In genomic region chr19:1273263-1274041, GRCh38 we compare ENCODE assay signal across 8 cellular contexts. TPM values are rescaled to one million over a fixed set of nuclear protein-coding genes. Genes with fewer than 3 reads are reported as not detected.
DNase-seq lines count a peak whose midpoint lies in the region; ATAC-seq and TF ChIP-seq lines count a peak whose summit lies in the region.

No MANE protein-coding gene starts in this region.

- H3K4me3 Mint-ChIP-seq in stimulated activated naive B cell treated with anti-CD40 and anti-IgM and Interleukin-4, amounts not matched to agents 10 μg/mL and 1 μg/mL and 100 μg/mL, for 72 hours, result peak overlapping the region; percentile 75 to 93

- POLR2A ChIA-PET in HEK293 (lab: Yijun Ruan, JAX), result interaction anchor here (0.6 to 3.4 kb wide), 8 partner anchors 8 to 81 kb away, joined by 3 to 28 read pairs (median 5); a partner anchor contains a TSS

- no peaks in the 10 kb centered on the region for H3K9me3 ChIP-seq in HEK293 (ENCODE audit: control insufficient read depth, insufficient read depth, low read depth, low read length)
- no peaks in the 10 kb centered on the region for H3K9me3 ChIP-seq in heart right ventricle

- intact Hi-C loops in heart right ventricle (cut with DNase I), result loop anchor here in 4 of 10 donors (10.0 kb wide), 3 partner anchors 131 to 231 kb away; partner anchors contain the start of genes DAZAP1 (in 3 of the 4) and GAMT (in 3 of the 4)

- H3K27ac Mint-ChIP-seq in stimulated activated naive B cell treated with anti-CD40 and anti-IgM and Interleukin-4, amounts not matched to agents 10 μg/mL and 1 μg/mL and 100 μg/mL, for 72 hours, result peak overlapping the region; percentile 84

- CTCF ChIA-PET in HEK293 (lab: Yijun Ruan, JAX), result interaction anchor here (0.6 to 2.8 kb wide), 3 partner anchors 29 to 551 kb away, joined by 3 to 23 read pairs (median 4); no protein-coding TSS in a partner anchor

- H3K36me3 ChIP-seq in HEK293 (ENCODE audit: control insufficient read depth in 2 of 2, insufficient read depth in 1 of 2, low read length in 2 of 2), result peaks cover 4 to 72% of the 10 kb centered on the region in 2 experiments; a peak in 2 of 3 replicates
- peaks cover 0 to 62% (median 45%) of the 10 kb centered on the region in 9 donors for H3K36me3 ChIP-seq in heart right ventricle

- H3K9me3 Mint-ChIP-seq in stimulated activated naive B cell treated with anti-CD40 and anti-IgM and Interleukin-4, amounts not matched to agents 10 μg/mL and 1 μg/mL and 100 μg/mL, for 72 hours, result no peaks in the 10 kb centered on the region

- H3K36me3 Mint-ChIP-seq in stimulated activated naive B cell treated with anti-CD40 and anti-IgM and Interleukin-4, amounts not matched to agents 10 μg/mL and 1 μg/mL and 100 μg/mL, for 72 hours, result peaks cover 55 to 65% of the 10 kb centered on the region in 2 donors

- TF ChIP-seq CTCF in HEK293 (tag by site-specific recombination; IDR thresholded peaks at IDR 0.05) (no peak), VCaP (conservative IDR thresholded peaks at IDR 0.05) (no peak), heart right ventricle (IDR thresholded peaks at IDR 0.05) (no peak)

- peak in 1 of 2 donors; percentile 23 for DNase-seq in heart right ventricle
- DNase-seq in stimulated activated naive B cell treated with anti-CD40 and anti-IgM and Interleukin-4, amounts not matched to agents 10 μg/mL and 1 μg/mL and 100 μg/mL, for 72 hours, result no peak
- DNase-seq in activated effector memory CD4-positive, alpha-beta T cell treated with anti-CD3 and anti-CD28 coated beads, Interleukin-2, amount 50 U/mL, for 16 hours, result no peak
- DNase-seq in NCI-H510A treated with DMSO at 0.1 percent for 48 hours (lab: John Stamatoyannopoulos, UW), result no peak

- WGBS in heart right ventricle, 2 donors, result 73% methylated on average over 25 of the region's 25 CpGs

- H3K27me3 ChIP-seq in heart right ventricle, result no peaks in the 10 kb centered on the region

- H3K4me1 Mint-ChIP-seq in stimulated activated naive B cell treated with anti-CD40 and anti-IgM and Interleukin-4, amounts not matched to agents 10 μg/mL and 1 μg/mL and 100 μg/mL, for 72 hours, result peaks cover 51 to 78% of the 10 kb centered on the region in 2 donors

- peak overlapping the region; percentile 98 for H3K27ac ChIP-seq in HEK293 (ENCODE audit: extremely low read depth, low read depth, low read length)
- peak overlapping the region; percentile 98 for H3K27ac ChIP-seq in VCaP
- peak overlapping the region in 7 of 10 donors; percentile 3 to 100 (median 97) for H3K27ac ChIP-seq in heart right ventricle

- no peaks in the 10 kb centered on the region for H3K27me3 Mint-ChIP-seq in stimulated activated naive B cell treated with anti-CD40 and anti-IgM and Interleukin-4, amounts not matched to agents 10 μg/mL and 1 μg/mL and 100 μg/mL, for 72 hours

- H3K4me3 ChIP-seq in HEK293 (ENCODE audit: low read depth, low read length), result no peak overlapping the region
- H3K4me3 ChIP-seq in heart right ventricle, result peak overlapping the region in 3 of 10 donors; percentile 78 to 98 (median 79)

- H3K4me1 ChIP-seq in HEK293 (ENCODE audit: control insufficient read depth, insufficient read depth, low read length) (peaks cover 19% of the 10 kb centered on the region), heart right ventricle (peaks cover 47 to 74% (median 68%) of the 10 kb centered on the region in 9 donors)

- ATAC-seq in heart right ventricle (no peak), HG02870 (IDR thresholded peaks at IDR 0.05; ENCODE audit: unreplicated experiment) (no peak), GM18861 (IDR thresholded peaks at IDR 0.05; ENCODE audit: unreplicated experiment) (no peak)
- no peak for ATAC-seq in stimulated activated naive B cell treated with anti-CD40 and anti-IgM and Interleukin-4, amounts not matched to agents 10 μg/mL and 1 μg/mL and 100 μg/mL, for 72 hours (replicated peaks)

TF ChIP-seq in HEK293, 187 proteins besides CTCF, POLR2A, EP300 and RAD21 (continues in another document):
- 0 out of 2 replicates have a peak, but pooled peaks have one; percentile 3 for TF ChIP-seq KLF8 (tag by site-specific recombination; IDR thresholded peaks at IDR 0.05)
- TF ChIP-seq ZNF354C (tag by site-specific recombination; IDR thresholded peaks at IDR 0.05; ENCODE audit: borderline replicate concordance, low read depth), result no peak
- no peak for TF ChIP-seq GLI2 (tag by site-specific recombination; IDR thresholded peaks at IDR 0.05; ENCODE audit: borderline replicate concordance, low read depth)
- no peak for TF ChIP-seq ZNF248 (tag by site-specific recombination; IDR thresholded peaks at IDR 0.05)
- no peak for TF ChIP-seq ZNF677 (tag by site-specific recombination; IDR thresholded peaks at IDR 0.05)
- TF ChIP-seq ZSCAN5A (tag by site-specific recombination; IDR thresholded peaks at IDR 0.05), result no peak
- TF ChIP-seq HIC1 (tag by site-specific recombination; IDR thresholded peaks at IDR 0.05), result no peak
- no peak for TF ChIP-seq ZNF26 (tag by site-specific recombination; IDR thresholded peaks at IDR 0.05)
- 0 out of 2 replicates have a peak, but pooled peaks have one; percentile 15 for TF ChIP-seq ZIC2 (tag by site-specific recombination; IDR thresholded peaks at IDR 0.05)
- TF ChIP-seq OSR2 (tag by site-specific recombination; IDR thresholded peaks at IDR 0.05), result no peak
- TF ChIP-seq ZNF837 (tag by site-specific recombination; IDR thresholded peaks at IDR 0.05), result no peak
- no peak for TF ChIP-seq ZNF571 (tag by site-specific recombination; IDR thresholded peaks at IDR 0.05)
- TF ChIP-seq ZNF292 (tag by site-specific recombination; IDR thresholded peaks at IDR 0.05; ENCODE audit: borderline replicate concordance, low read depth), result no peak
- no peak for TF ChIP-seq ZNF560 (tag by site-specific recombination; IDR thresholded peaks at IDR 0.05; ENCODE audit: borderline replicate concordance)
- TF ChIP-seq ZNF558 (tag by site-specific recombination; IDR thresholded peaks at IDR 0.05), result no peak
- TF ChIP-seq ZSCAN30 (tag by site-specific recombination; IDR thresholded peaks at IDR 0.05), result no peak
- no peak for TF ChIP-seq ZNF404 (tag by site-specific recombination; IDR thresholded peaks at IDR 0.05)
- TF ChIP-seq ZBTB7A (tag by site-specific recombination; IDR thresholded peaks at IDR 0.05; ENCODE audit: low read depth), result no peak
- TF ChIP-seq ZFHX2 (tag by site-specific recombination; conservative IDR thresholded peaks at IDR 0.05), result no peak
- 0 out of 2 replicates have a peak, but pooled peaks have one; percentile 19 for TF ChIP-seq IKZF3 (tag by site-specific recombination; IDR thresholded peaks at IDR 0.05)
- TF ChIP-seq REPIN1 (tag by site-specific recombination; IDR thresholded peaks at IDR 0.05; ENCODE audit: low read depth), result no peak

RNA-seq across cellular contexts. Expression of gene FAM174C, which starts 1.9 kb away (rescaled TPM):
- 10 to 100 TPM in 7 of 10 donors, 1 to 10 TPM in 3; 8.2 to 19.0 (median 12.7) TPM for total RNA-seq in heart right ventricle
- 10 to 100 TPM; 40.2 to 70.2 TPM for polyA plus RNA-seq in heart right ventricle

RNA-seq across cellular contexts. Expression of gene CIRBP, which starts 4.3 kb away (rescaled TPM):
- total RNA-seq in heart right ventricle, result 100 to 1,000 TPM; 227 to 356 (median 280) TPM
- polyA plus RNA-seq in heart right ventricle, result 100 to 1,000 TPM; 180 to 344 TPM

RNA-seq across cellular contexts. Expression of gene EFNA2, which starts 12.2 kb away (rescaled TPM):
- under 1 TPM in 1 of 10 donors, not detected in 9; 0.45 TPM for total RNA-seq in heart right ventricle
- polyA plus RNA-seq in heart right ventricle, result under 1 TPM in 1 of 2 donors, not detected in 1; 0.04 TPM

RNA-seq across cellular contexts. Expression of gene MIDN, which starts 25.1 kb away (rescaled TPM):
- 100 to 1,000 TPM in 2 of 10 donors, 10 to 100 TPM in 8; 45.9 to 236 (median 68.5) TPM for total RNA-seq in heart right ventricle
- 10 to 100 TPM; 22.7 to 48.6 TPM for polyA plus RNA-seq in heart right ventricle

RNA-seq across cellular contexts. Expression of gene ATP5F1D, which starts 31.9 kb away (rescaled TPM):
- total RNA-seq in heart right ventricle, result 100 to 1,000 TPM; 491 to 770 (median 553) TPM
- polyA plus RNA-seq in heart right ventricle, result 1,000 to 10,000 TPM in 1 of 2 donors, 100 to 1,000 TPM in 1; 821 to 2,879 TPM
